Comparison of ENCODE assay signal across 20 cellular contexts in the genomic region with DNA sequence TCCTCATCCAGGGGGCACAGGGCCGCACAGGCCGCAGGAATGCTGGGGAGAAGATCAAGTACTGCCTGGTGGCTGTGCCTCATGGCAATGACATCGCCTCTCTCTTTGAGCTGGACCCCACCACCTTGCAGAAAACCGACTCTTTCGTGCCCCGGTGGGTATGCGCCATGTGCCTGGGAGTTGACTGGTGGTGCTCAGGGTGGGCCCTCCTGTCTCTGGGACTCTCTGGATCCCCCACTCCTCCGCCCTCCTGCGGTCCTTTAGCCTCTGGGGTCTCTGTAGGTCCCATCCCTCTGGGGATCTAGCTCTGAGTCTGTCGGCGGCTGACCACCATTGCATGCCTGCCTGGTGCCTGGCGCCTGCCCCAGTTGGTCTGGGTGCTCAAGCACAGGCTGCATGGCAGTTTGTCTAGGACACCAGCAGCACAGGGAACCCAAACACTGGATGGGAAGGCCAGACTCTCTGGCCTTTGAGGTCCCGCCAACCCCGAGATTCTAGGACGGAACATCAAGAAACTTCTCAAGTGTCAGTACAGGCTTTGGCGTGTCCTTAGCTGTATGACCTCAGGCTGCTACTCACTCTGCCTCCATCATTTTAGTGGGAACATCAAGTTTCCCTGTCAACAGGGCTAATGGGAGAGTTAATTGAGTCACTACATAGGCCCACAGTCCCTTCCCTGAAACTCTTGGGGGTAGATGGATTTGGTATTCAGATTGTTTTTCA. TPM values are rescaled to one million over a fixed set of nuclear protein-coding genes. Genes with fewer than 3 reads are reported as not detected.
DNase-seq lines count a peak whose midpoint lies in the region; ATAC-seq, FAIRE-seq and TF ChIP-seq lines count a peak whose summit lies in the region.
"Had no signal": no experiment of that assay in that cellular context is flagged by ENCODE, and none has a peak within 500 bp of the region (broad histone marks: within the 10 kb centered on the region; RNA-seq: fewer than 3 reads in every experiment).

No MANE protein-coding gene starts in this region.

- TF ChIP-seq CTCF in HEK293 (tag by site-specific recombination; IDR thresholded peaks at IDR 0.05) (no peak), astrocyte (IDR thresholded peaks at IDR 0.05; ENCODE audit: insufficient read depth, low read depth, low read length) (no peak), lower lobe of right lung (IDR thresholded peaks at IDR 0.05) (no peak)

- no peaks in the 10 kb centered on the region for H3K79me2 ChIP-seq in astrocyte (ENCODE audit: insufficient read depth, low read length)

- H3K27me3 ChIP-seq in CD4-positive, CD25-positive, alpha-beta regulatory T cell (ENCODE audit: control insufficient read depth, insufficient read depth, low read length): no peaks in the 10 kb centered on the region
- no peaks in the 10 kb centered on the region for H3K27me3 ChIP-seq in astrocyte (ENCODE audit: insufficient read depth, low read length)
- H3K27me3 ChIP-seq in lower lobe of right lung (ENCODE audit: low read depth): no peaks in the 10 kb centered on the region
- H3K27me3 ChIP-seq: BE2C had no signal

- H2AFZ ChIP-seq in astrocyte (ENCODE audit: low read depth, low read length): no peak overlapping the region

- H3K4me3 ChIP-seq in CD4-positive, CD25-positive, alpha-beta regulatory T cell (ENCODE audit: low read depth, low read length): no peak overlapping the region
- H3K4me3 ChIP-seq in HEK293 (ENCODE audit: low read depth, low read length) (no peak overlapping the region), astrocyte (ENCODE audit: insufficient read depth, low read depth, low read length) (no peak overlapping the region), lower lobe of right lung (no peak overlapping the region)
- H3K4me3 ChIP-seq: A549, HAP-1 had no signal

- CTCF ChIA-PET in HEK293 (lab: Yijun Ruan, JAX): interaction anchor here (2.5 kb wide), 1 partner anchor 37 kb away, joined by 6 read pairs; no protein-coding TSS in a partner anchor

- no peak overlapping the region for H3K4me3 Mint-ChIP-seq in CD4-positive, CD25-positive, alpha-beta regulatory T cell
- no peak overlapping the region for H3K4me3 Mint-ChIP-seq in astrocyte (ENCODE audit: unreplicated experiment)
- H3K4me3 Mint-ChIP-seq: CD8-positive, alpha-beta T cell; HFFc6 had no signal

- no peak overlapping the region for H3K4me2 ChIP-seq in astrocyte (ENCODE audit: low read length)
- H3K4me2 ChIP-seq: A549 had no signal

- no peak for DNase-seq in CD4-positive, CD25-positive, alpha-beta regulatory T cell
- DNase-seq in astrocyte (ENCODE audit: low read depth) (no peak), epidermal melanocyte (ENCODE audit: insufficient read length, low spot score) (peak; percentile 10), lower lobe of right lung (no peak), GM03348 (ENCODE audit: low spot score) (no peak), cerebellum (ENCODE audit: low spot score) (no peak)
- no peak for DNase-seq in activated CD4-positive, alpha-beta T cell treated with anti-CD3 and anti-CD28 coated beads for 4 hours
- DNase-seq: BE2C; CD8-positive, alpha-beta T cell; COR-L47; DND-41; GDM1; GOT3; HFFc6 had no signal

- H3K27ac Mint-ChIP-seq in CD4-positive, CD25-positive, alpha-beta regulatory T cell: peak overlapping the region in 2 of 3 donors; percentile 36 to 38
- H3K27ac Mint-ChIP-seq in astrocyte (ENCODE audit: unreplicated experiment): peak overlapping the region; percentile 50
- H3K27ac Mint-ChIP-seq: CD8-positive, alpha-beta T cell; HFFc6 had no signal

- peaks cover 2 to 8% (median 4%) of the 10 kb centered on the region in 4 donors for H3K4me1 Mint-ChIP-seq in CD4-positive, CD25-positive, alpha-beta regulatory T cell
- H3K4me1 Mint-ChIP-seq in astrocyte (ENCODE audit: low read depth, unreplicated experiment): no peaks in the 10 kb centered on the region

- no peaks in the 10 kb centered on the region for H3K9me3 ChIP-seq in CD4-positive, CD25-positive, alpha-beta regulatory T cell (ENCODE audit: control insufficient read depth in 2 of 2, low read length in 2 of 2)
- no peaks in the 10 kb centered on the region for H3K9me3 ChIP-seq in HEK293 (ENCODE audit: control insufficient read depth, insufficient read depth, low read depth, low read length)
- H3K9me3 ChIP-seq in astrocyte (ENCODE audit: insufficient read depth, low read depth, low read length): no peaks in the 10 kb centered on the region
- H3K9me3 ChIP-seq in lower lobe of right lung: no peaks in the 10 kb centered on the region
- H3K9me3 ChIP-seq: A549, BE2C, HAP-1 had no signal

- no peaks in the 10 kb centered on the region for H4K20me1 ChIP-seq in astrocyte (ENCODE audit: insufficient read depth, low read length)

- peaks cover 43% of the 10 kb centered on the region for H3K36me3 Mint-ChIP-seq in CD4-positive, CD25-positive, alpha-beta regulatory T cell
- H3K36me3 Mint-ChIP-seq in astrocyte (ENCODE audit: low read depth, unreplicated experiment): peaks cover 15% of the 10 kb centered on the region

- H3K4me1 ChIP-seq in CD4-positive, CD25-positive, alpha-beta regulatory T cell (ENCODE audit: control insufficient read depth, insufficient read depth, low read length, poor library complexity, severe bottlenecking): peaks cover 7% of the 10 kb centered on the region
- H3K4me1 ChIP-seq in HEK293 (ENCODE audit: control insufficient read depth, insufficient read depth, low read length) (no peaks in the 10 kb centered on the region), astrocyte (ENCODE audit: insufficient read depth, low read length) (no peaks in the 10 kb centered on the region), lower lobe of right lung (no peaks in the 10 kb centered on the region)
- H3K4me1 ChIP-seq: BE2C, HAP-1 had no signal

- no peak overlapping the region for H3K27ac ChIP-seq in CD4-positive, CD25-positive, alpha-beta regulatory T cell (ENCODE audit: insufficient read depth, low read length, poor library complexity, severe bottlenecking)
- H3K27ac ChIP-seq in HEK293 (ENCODE audit: extremely low read depth, low read depth, low read length): no peak overlapping the region
- H3K27ac ChIP-seq in astrocyte (ENCODE audit: low read depth, low read length): no peak overlapping the region
- H3K27ac ChIP-seq in lower lobe of right lung: no peak overlapping the region
- H3K27ac ChIP-seq: A549, C4-2B, HL-60 had no signal

- POLR2A ChIA-PET in HEK293 (lab: Yijun Ruan, JAX): no interaction called here

- FAIRE-seq in astrocyte (lab: Jason Lieb, UNC): no peak
- FAIRE-seq: A549, GM19239 had no signal

- H3K27me3 Mint-ChIP-seq in CD4-positive, CD25-positive, alpha-beta regulatory T cell: no peaks in the 10 kb centered on the region
- H3K27me3 Mint-ChIP-seq in astrocyte (ENCODE audit: low read depth, unreplicated experiment): no peaks in the 10 kb centered on the region

- H3K9ac ChIP-seq in astrocyte (ENCODE audit: low read length): no peak overlapping the region

- H3K9me3 Mint-ChIP-seq in CD4-positive, CD25-positive, alpha-beta regulatory T cell: no peaks in the 10 kb centered on the region
- no peaks in the 10 kb centered on the region for H3K9me3 Mint-ChIP-seq in astrocyte (ENCODE audit: unreplicated experiment)
- H3K9me3 Mint-ChIP-seq: CD8-positive, alpha-beta T cell; HFFc6 had no signal

- intact Hi-C loops in lower lobe of right lung (cut with DNase I): no loop called here

- peaks cover 67% of the 10 kb centered on the region for H3K36me3 ChIP-seq in CD4-positive, CD25-positive, alpha-beta regulatory T cell (ENCODE audit: control insufficient read depth, insufficient read depth, low read length)
- H3K36me3 ChIP-seq in HEK293 (ENCODE audit: control insufficient read depth in 2 of 2, insufficient read depth in 1 of 2, low read length in 2 of 2) (peaks cover 0 to 17% of the 10 kb centered on the region in 2 experiments; a peak in 1 of 3 replicates), astrocyte (ENCODE audit: insufficient read depth, low read length) (no peaks in the 10 kb centered on the region), lower lobe of right lung (peaks cover 94% of the 10 kb centered on the region)
- H3K36me3 ChIP-seq: BE2C had no signal

- no peak for ATAC-seq in CD4-positive, CD25-positive, alpha-beta regulatory T cell (ENCODE audit: low read depth in 2 of 2)
- no peak for ATAC-seq in lower lobe of right lung
- ATAC-seq: A549; CD8-positive, alpha-beta T cell had no signal

TF ChIP-seq in HEK293, 187 proteins besides CTCF, POLR2A, EP300 and RAD21:
- TF ChIP-seq, protein P1, sequence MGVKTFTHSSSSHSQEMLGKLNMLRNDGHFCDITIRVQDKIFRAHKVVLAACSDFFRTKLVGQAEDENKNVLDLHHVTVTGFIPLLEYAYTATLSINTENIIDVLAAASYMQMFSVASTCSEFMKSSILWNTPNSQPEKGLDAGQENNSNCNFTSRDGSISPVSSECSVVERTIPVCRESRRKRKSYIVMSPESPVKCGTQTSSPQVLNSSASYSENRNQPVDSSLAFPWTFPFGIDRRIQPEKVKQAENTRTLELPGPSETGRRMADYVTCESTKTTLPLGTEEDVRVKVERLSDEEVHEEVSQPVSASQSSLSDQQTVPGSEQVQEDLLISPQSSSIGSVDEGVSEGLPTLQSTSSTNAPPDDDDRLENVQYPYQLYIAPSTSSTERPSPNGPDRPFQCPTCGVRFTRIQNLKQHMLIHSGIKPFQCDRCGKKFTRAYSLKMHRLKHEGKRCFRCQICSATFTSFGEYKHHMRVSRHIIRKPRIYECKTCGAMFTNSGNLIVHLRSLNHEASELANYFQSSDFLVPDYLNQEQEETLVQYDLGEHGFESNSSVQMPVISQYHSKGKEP (tag by site-specific recombination; IDR thresholded peaks at IDR 0.05): no peak
- TF ChIP-seq GLIS2 (tag by site-specific recombination; IDR thresholded peaks at IDR 0.05) (0 out of 2 replicates have a peak, but pooled peaks have one; percentile 4), ZNF146 (tag by site-specific recombination; IDR thresholded peaks at IDR 0.05) (no peak)

RNA-seq across cellular contexts. Expression of a gene that starts 42.8 kb away (rescaled TPM):
- total RNA-seq in CD4-positive, CD25-positive, alpha-beta regulatory T cell: 54.5 TPM
- 1 to 10 TPM; 1.3 to 2.2 (median 1.9) TPM for polyA plus RNA-seq in CD4-positive, CD25-positive, alpha-beta regulatory T cell
- total RNA-seq in astrocyte: 17.7 and 21.3 TPM in 2 replicates
- 74.7 TPM for total RNA-seq in lower lobe of right lung
- 5.2 TPM for total RNA-seq in cerebellum

RNA-seq across cellular contexts. Expression of a gene that starts 47.6 kb away (rescaled TPM):
- total RNA-seq in CD4-positive, CD25-positive, alpha-beta regulatory T cell: 14.9 TPM
- polyA plus RNA-seq in CD4-positive, CD25-positive, alpha-beta regulatory T cell: 10 to 100 TPM; 37.1 to 72.6 (median 51.2) TPM
- total RNA-seq in astrocyte (70.2 and 79.1 TPM in 2 replicates), lower lobe of right lung (39.6 TPM), cerebellum (26.4 TPM)
